ENCODE assay signal across 27 cellular contexts in genomic region chr4:4947721-4948120, GRCh38.
"Had no signal": no experiment of that assay in that cellular context is flagged by ENCODE, and none has a peak within 500 bp of the region (broad histone marks: within the 10 kb centered on the region; RNA-seq: fewer than 3 reads in every experiment).

No MANE protein-coding gene starts in this region.

- H3K4me1 ChIP-seq: parathyroid adenoma, psoas muscle, right lobe of liver, upper lobe of left lung had no signal

- H3K79me2 ChIP-seq: parathyroid adenoma had no signal

- H3K36me3 ChIP-seq: ovary, right lobe of liver, spleen, thoracic aorta, thyroid gland, tibial nerve, upper lobe of left lung had no signal

- DNase-seq: naive B cell; naive thymus-derived CD8-positive, alpha-beta T cell; nephron progenitor cell; occipital lobe; ovary; posterior cingulate gyrus; psoas muscle; right cardiac atrium; right lobe of liver; spleen; stimulated activated CD4-positive, alpha-beta T cell treated with anti-CD3 and anti-CD28 coated beads, Interleukin-12 subunit alpha, Interleukin-12 subunit beta, amount 100 ng/mL, for 4 hours; stimulated activated CD4-positive, alpha-beta T cell treated with anti-CD3 and anti-CD28 coated beads, Interleukin-1b, Interleukin-23, amount 100 ng/mL, for 48 hours; stimulated activated CD4-positive, alpha-beta T cell treated with anti-CD3 and anti-CD28 coated beads, Interleukin-4, amount 100 ng/mL, for 1 hour; stimulated activated CD4-positive, alpha-beta T cell treated with anti-CD3 and anti-CD28 coated beads, Interleukin-4, amount 100 ng/mL, for 4 hours; stimulated activated CD8-positive, alpha-beta memory T cell treated with anti-CD3 and anti-CD28 coated beads, Interleukin-4, amount 100 ng/mL, for 48 hours; stimulated activated naive CD4-positive, alpha-beta T cell; stimulated activated naive CD8-positive, alpha-beta T cell treated with anti-CD3 and anti-CD28 coated beads, Interleukin-15, amount 100 ng/mL, for 72 hours; stimulated activated naive CD8-positive, alpha-beta T cell treated with anti-CD3 and anti-CD28 coated beads, Interleukin-15, Interleukin-2, amounts not matched to agents 100 U/mL and 50 U/mL, for 24 hours; substantia nigra; trophoblast cell; upper lobe of left lung had no signal

- H3K4me2 ChIP-seq: smooth muscle cell had no signal

- H2AFZ ChIP-seq: parathyroid adenoma had no signal

- H3K4me3 ChIP-seq: ovary, psoas muscle, right lobe of liver, skin epidermis, smooth muscle cell, spleen, thoracic aorta, thyroid gland, tibial nerve, upper lobe of left lung had no signal

- H3K27ac ChIP-seq: ovary, parathyroid adenoma, psoas muscle, right lobe of liver, skin epidermis, spleen, thoracic aorta, thyroid gland, tibial nerve, upper lobe of left lung had no signal

- H3K9me3 ChIP-seq: ovary, psoas muscle, right lobe of liver, thoracic aorta, thyroid gland, tibial nerve had no signal

- H3K9ac ChIP-seq: parathyroid adenoma had no signal

- H3K27me3 ChIP-seq: ovary, right lobe of liver, spleen, thyroid gland, tibial nerve, upper lobe of left lung had no signal
